ENCODE assay signal across 1 cellular context in the genomic region with DNA sequence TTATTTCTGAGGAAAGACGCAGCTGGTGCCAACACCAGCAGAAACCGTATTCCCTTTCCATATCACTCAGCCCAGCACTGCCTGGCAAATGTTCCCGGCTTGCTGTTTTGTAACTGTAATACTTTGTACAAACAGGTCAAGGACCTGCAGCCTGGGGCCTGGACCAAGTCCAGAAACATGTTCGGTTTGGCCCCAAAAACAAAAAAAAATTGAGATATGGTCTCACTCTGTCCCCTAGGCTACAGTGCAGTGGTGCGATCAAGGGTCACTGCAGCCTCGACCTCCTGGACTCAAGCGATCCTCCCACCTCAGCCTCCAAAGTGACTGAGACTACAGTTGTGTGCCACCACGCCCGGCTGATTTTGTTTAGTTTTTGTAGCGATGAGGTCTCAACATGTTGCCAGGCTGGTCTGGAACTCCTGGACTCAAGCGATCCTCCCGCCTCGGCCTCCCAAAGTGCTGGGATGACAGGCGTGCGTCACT.
TF ChIP-seq lines count a peak whose summit lies in the region.

No MANE protein-coding gene starts in this region.

TF ChIP-seq in HepG2, 621 proteins besides CTCF, POLR2A, EP300 and RAD21 (continued from another document and continues in another):
- TF ChIP-seq, protein P1, sequence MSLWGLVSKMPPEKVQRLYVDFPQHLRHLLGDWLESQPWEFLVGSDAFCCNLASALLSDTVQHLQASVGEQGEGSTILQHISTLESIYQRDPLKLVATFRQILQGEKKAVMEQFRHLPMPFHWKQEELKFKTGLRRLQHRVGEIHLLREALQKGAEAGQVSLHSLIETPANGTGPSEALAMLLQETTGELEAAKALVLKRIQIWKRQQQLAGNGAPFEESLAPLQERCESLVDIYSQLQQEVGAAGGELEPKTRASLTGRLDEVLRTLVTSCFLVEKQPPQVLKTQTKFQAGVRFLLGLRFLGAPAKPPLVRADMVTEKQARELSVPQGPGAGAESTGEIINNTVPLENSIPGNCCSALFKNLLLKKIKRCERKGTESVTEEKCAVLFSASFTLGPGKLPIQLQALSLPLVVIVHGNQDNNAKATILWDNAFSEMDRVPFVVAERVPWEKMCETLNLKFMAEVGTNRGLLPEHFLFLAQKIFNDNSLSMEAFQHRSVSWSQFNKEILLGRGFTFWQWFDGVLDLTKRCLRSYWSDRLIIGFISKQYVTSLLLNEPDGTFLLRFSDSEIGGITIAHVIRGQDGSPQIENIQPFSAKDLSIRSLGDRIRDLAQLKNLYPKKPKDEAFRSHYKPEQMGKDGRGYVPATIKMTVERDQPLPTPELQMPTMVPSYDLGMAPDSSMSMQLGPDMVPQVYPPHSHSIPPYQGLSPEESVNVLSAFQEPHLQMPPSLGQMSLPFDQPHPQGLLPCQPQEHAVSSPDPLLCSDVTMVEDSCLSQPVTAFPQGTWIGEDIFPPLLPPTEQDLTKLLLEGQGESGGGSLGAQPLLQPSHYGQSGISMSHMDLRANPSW (CRISPR knock-in tag; IDR thresholded peaks at IDR 0.05; ENCODE audit: borderline replicate concordance): no peak
- TF ChIP-seq ZC3H4 (CRISPR knock-in tag; IDR thresholded peaks at IDR 0.05; ENCODE audit: borderline replicate concordance): no peak
- TF ChIP-seq JUNB (CRISPR knock-in tag; IDR thresholded peaks at IDR 0.05; ENCODE audit: borderline replicate concordance): no peak
- TF ChIP-seq, protein P2, sequence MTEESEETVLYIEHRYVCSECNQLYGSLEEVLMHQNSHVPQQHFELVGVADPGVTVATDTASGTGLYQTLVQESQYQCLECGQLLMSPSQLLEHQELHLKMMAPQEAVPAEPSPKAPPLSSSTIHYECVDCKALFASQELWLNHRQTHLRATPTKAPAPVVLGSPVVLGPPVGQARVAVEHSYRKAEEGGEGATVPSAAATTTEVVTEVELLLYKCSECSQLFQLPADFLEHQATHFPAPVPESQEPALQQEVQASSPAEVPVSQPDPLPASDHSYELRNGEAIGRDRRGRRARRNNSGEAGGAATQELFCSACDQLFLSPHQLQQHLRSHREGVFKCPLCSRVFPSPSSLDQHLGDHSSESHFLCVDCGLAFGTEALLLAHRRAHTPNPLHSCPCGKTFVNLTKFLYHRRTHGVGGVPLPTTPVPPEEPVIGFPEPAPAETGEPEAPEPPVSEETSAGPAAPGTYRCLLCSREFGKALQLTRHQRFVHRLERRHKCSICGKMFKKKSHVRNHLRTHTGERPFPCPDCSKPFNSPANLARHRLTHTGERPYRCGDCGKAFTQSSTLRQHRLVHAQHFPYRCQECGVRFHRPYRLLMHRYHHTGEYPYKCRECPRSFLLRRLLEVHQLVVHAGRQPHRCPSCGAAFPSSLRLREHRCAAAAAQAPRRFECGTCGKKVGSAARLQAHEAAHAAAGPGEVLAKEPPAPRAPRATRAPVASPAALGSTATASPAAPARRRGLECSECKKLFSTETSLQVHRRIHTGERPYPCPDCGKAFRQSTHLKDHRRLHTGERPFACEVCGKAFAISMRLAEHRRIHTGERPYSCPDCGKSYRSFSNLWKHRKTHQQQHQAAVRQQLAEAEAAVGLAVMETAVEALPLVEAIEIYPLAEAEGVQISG (CRISPR knock-in tag; IDR thresholded peaks at IDR 0.05): peak; percentile 54
- TF ChIP-seq MEF2D (CRISPR knock-in tag; IDR thresholded peaks at IDR 0.05): peak; percentile 65; the same call in 1 of the 2 replicates
- no peak for TF ChIP-seq FOXJ3 (CRISPR knock-in tag; IDR thresholded peaks at IDR 0.05; ENCODE audit: borderline replicate concordance)
- TF ChIP-seq ZNF652 (CRISPR knock-in tag; IDR thresholded peaks at IDR 0.05; ENCODE audit: borderline replicate concordance, low read depth): no peak
- peak; percentile 34; the same call in 1 of the 2 replicates for TF ChIP-seq DPF2 (CRISPR knock-in tag; IDR thresholded peaks at IDR 0.05; ENCODE audit: borderline replicate concordance, low read depth)
- TF ChIP-seq ZNF558 (CRISPR knock-in tag; IDR thresholded peaks at IDR 0.05; ENCODE audit: borderline replicate concordance): peak; percentile 32; the same call in 1 of the 2 replicates
- 0 out of 2 replicates have a peak, but pooled peaks have one; percentile 15 for TF ChIP-seq ZBTB20 (CRISPR knock-in tag; IDR thresholded peaks at IDR 0.05; ENCODE audit: borderline replicate concordance, low read depth)
- no peak for TF ChIP-seq IKZF4 (CRISPR knock-in tag; IDR thresholded peaks at IDR 0.05; ENCODE audit: borderline replicate concordance, low read depth, not compliant biosample characterization)
- TF ChIP-seq, protein P3, sequence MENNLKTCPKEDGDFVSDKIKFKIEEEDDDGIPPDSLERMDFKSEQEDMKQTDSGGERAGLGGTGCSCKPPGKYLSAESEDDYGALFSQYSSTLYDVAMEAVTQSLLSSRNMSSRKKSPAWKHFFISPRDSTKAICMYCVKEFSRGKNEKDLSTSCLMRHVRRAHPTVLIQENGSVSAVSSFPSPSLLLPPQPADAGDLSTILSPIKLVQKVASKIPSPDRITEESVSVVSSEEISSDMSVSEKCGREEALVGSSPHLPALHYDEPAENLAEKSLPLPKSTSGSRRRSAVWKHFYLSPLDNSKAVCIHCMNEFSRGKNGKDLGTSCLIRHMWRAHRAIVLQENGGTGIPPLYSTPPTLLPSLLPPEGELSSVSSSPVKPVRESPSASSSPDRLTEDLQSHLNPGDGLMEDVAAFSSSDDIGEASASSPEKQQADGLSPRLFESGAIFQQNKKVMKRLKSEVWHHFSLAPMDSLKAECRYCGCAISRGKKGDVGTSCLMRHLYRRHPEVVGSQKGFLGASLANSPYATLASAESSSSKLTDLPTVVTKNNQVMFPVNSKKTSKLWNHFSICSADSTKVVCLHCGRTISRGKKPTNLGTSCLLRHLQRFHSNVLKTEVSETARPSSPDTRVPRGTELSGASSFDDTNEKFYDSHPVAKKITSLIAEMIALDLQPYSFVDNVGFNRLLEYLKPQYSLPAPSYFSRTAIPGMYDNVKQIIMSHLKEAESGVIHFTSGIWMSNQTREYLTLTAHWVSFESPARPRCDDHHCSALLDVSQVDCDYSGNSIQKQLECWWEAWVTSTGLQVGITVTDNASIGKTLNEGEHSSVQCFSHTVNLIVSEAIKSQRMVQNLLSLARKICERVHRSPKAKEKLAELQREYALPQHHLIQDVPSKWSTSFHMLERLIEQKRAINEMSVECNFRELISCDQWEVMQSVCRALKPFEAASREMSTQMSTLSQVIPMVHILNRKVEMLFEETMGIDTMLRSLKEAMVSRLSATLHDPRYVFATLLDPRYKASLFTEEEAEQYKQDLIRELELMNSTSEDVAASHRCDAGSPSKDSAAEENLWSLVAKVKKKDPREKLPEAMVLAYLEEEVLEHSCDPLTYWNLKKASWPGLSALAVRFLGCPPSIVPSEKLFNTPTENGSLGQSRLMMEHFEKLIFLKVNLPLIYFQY (CRISPR knock-in tag; IDR thresholded peaks at IDR 0.05; ENCODE audit: borderline replicate concordance): peak; percentile 57
- no peak for TF ChIP-seq SNAPC2 (CRISPR knock-in tag; IDR thresholded peaks at IDR 0.05)
- TF ChIP-seq HOXD1 (CRISPR knock-in tag; IDR thresholded peaks at IDR 0.05): 0 out of 2 replicates have a peak, but pooled peaks have one; percentile 55
- TF ChIP-seq, protein P4, sequence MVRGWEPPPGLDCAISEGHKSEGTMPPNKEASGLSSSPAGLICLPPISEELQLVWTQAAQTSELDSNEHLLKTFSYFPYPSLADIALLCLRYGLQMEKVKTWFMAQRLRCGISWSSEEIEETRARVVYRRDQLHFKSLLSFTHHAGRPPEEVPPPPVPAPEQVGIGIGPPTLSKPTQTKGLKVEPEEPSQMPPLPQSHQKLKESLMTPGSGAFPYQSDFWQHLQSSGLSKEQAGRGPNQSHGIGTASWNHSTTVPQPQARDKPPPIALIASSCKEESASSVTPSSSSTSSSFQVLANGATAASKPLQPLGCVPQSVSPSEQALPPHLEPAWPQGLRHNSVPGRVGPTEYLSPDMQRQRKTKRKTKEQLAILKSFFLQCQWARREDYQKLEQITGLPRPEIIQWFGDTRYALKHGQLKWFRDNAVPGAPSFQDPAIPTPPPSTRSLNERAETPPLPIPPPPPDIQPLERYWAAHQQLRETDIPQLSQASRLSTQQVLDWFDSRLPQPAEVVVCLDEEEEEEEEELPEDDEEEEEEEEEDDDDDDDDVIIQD (CRISPR knock-in tag; IDR thresholded peaks at IDR 0.05; ENCODE audit: low read depth): no peak
- TF ChIP-seq, protein P5, sequence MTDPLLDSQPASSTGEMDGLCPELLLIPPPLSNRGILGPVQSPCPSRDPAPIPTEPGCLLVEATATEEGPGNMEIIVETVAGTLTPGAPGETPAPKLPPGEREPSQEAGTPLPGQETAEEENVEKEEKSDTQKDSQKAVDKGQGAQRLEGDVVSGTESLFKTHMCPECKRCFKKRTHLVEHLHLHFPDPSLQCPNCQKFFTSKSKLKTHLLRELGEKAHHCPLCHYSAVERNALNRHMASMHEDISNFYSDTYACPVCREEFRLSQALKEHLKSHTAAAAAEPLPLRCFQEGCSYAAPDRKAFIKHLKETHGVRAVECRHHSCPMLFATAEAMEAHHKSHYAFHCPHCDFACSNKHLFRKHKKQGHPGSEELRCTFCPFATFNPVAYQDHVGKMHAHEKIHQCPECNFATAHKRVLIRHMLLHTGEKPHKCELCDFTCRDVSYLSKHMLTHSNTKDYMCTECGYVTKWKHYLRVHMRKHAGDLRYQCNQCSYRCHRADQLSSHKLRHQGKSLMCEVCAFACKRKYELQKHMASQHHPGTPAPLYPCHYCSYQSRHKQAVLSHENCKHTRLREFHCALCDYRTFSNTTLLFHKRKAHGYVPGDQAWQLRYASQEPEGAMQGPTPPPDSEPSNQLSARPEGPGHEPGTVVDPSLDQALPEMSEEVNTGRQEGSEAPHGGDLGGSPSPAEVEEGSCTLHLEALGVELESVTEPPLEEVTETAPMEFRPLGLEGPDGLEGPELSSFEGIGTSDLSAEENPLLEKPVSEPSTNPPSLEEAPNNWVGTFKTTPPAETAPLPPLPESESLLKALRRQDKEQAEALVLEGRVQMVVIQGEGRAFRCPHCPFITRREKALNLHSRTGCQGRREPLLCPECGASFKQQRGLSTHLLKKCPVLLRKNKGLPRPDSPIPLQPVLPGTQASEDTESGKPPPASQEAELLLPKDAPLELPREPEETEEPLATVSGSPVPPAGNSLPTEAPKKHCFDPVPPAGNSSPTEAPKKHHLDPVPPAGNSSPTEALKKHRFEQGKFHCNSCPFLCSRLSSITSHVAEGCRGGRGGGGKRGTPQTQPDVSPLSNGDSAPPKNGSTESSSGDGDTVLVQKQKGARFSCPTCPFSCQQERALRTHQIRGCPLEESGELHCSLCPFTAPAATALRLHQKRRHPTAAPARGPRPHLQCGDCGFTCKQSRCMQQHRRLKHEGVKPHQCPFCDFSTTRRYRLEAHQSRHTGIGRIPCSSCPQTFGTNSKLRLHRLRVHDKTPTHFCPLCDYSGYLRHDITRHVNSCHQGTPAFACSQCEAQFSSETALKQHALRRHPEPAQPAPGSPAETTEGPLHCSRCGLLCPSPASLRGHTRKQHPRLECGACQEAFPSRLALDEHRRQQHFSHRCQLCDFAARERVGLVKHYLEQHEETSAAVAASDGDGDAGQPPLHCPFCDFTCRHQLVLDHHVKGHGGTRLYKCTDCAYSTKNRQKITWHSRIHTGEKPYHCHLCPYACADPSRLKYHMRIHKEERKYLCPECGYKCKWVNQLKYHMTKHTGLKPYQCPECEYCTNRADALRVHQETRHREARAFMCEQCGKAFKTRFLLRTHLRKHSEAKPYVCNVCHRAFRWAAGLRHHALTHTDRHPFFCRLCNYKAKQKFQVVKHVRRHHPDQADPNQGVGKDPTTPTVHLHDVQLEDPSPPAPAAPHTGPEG (CRISPR knock-in tag; IDR thresholded peaks at IDR 0.05): no peak
- TF ChIP-seq, protein P6, sequence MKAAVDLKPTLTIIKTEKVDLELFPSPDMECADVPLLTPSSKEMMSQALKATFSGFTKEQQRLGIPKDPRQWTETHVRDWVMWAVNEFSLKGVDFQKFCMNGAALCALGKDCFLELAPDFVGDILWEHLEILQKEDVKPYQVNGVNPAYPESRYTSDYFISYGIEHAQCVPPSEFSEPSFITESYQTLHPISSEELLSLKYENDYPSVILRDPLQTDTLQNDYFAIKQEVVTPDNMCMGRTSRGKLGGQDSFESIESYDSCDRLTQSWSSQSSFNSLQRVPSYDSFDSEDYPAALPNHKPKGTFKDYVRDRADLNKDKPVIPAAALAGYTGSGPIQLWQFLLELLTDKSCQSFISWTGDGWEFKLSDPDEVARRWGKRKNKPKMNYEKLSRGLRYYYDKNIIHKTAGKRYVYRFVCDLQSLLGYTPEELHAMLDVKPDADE (CRISPR knock-in tag; IDR thresholded peaks at IDR 0.05): no peak
- TF ChIP-seq ELF4 (CRISPR knock-in tag; IDR thresholded peaks at IDR 0.05; ENCODE audit: borderline replicate concordance): no peak
- no peak for TF ChIP-seq TAF15 (IDR thresholded peaks at IDR 0.05; ENCODE audit: low read depth, low read length, poor library complexity, severe bottlenecking)
- TF ChIP-seq, protein P7, sequence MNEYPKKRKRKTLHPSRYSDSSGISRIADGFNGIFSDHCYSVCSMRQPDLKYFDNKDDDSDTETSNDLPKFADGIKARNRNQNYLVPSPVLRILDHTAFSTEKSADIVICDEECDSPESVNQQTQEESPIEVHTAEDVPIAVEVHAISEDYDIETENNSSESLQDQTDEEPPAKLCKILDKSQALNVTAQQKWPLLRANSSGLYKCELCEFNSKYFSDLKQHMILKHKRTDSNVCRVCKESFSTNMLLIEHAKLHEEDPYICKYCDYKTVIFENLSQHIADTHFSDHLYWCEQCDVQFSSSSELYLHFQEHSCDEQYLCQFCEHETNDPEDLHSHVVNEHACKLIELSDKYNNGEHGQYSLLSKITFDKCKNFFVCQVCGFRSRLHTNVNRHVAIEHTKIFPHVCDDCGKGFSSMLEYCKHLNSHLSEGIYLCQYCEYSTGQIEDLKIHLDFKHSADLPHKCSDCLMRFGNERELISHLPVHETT (CRISPR knock-in tag; conservative IDR thresholded peaks at IDR 0.05): no peak
- no peak for TF ChIP-seq NR1H2 (CRISPR knock-in tag; IDR thresholded peaks at IDR 0.05; ENCODE audit: borderline replicate concordance, low read depth)
- TF ChIP-seq ZNF160 (CRISPR knock-in tag; IDR thresholded peaks at IDR 0.05): no peak
- TF ChIP-seq MTF1 (CRISPR knock-in tag; IDR thresholded peaks at IDR 0.05): no peak
- no peak for TF ChIP-seq SRF (IDR thresholded peaks at IDR 0.05; ENCODE audit: low read depth, low read length)
- TF ChIP-seq ZNF674 (CRISPR knock-in tag; IDR thresholded peaks at IDR 0.05; ENCODE audit: low read depth): no peak
- TF ChIP-seq ZFP36L1 (CRISPR knock-in tag; IDR thresholded peaks at IDR 0.05): no peak; the same call in 1 of the 2 replicates
- TF ChIP-seq, protein P8, sequence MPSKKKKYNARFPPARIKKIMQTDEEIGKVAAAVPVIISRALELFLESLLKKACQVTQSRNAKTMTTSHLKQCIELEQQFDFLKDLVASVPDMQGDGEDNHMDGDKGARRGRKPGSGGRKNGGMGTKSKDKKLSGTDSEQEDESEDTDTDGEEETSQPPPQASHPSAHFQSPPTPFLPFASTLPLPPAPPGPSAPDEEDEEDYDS (CRISPR knock-in tag; IDR thresholded peaks at IDR 0.05): no peak
- TF ChIP-seq ZNF780A (CRISPR knock-in tag; IDR thresholded peaks at IDR 0.05): no peak
- no peak for TF ChIP-seq YY1 (IDR thresholded peaks at IDR 0.05; ENCODE audit: insufficient read depth, insufficient replicate concordance, low read depth, low read length)
- no peak for TF ChIP-seq KDM4B (CRISPR knock-in tag; IDR thresholded peaks at IDR 0.05)
- TF ChIP-seq ZNF569 (CRISPR knock-in tag; IDR thresholded peaks at IDR 0.05; ENCODE audit: borderline replicate concordance): no peak
- TF ChIP-seq ARNTL (CRISPR knock-in tag; IDR thresholded peaks at IDR 0.05): 0 out of 2 replicates have a peak, but pooled peaks have one; percentile 22
- peak; percentile 79 for TF ChIP-seq SALL1 (CRISPR knock-in tag; IDR thresholded peaks at IDR 0.05)
- TF ChIP-seq HNRNPL (IDR thresholded peaks at IDR 0.05; ENCODE audit: low read depth, low read length): no peak
